Comparison of ENCODE assay signal across 14 cellular contexts in the genomic region with DNA sequence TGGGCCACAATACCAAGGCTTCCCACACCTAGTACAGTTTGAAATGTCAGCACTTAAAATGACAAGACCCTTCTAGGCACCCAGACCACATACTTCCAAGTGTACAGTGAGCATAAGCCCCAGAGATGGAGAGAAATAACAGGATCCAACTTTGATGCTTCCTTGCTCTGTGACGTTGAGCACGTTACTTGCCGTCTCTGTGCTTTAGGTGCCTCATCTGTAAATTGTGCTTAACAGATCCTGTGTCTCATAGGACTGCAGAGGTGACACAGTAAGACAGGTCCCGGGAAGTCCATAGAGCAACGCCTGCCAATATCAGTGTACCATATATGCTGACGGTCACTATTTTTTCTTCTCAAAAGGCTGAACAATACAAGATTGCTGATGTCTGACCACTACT. TPM values are rescaled to one million over a fixed set of nuclear protein-coding genes. Genes with fewer than 3 reads are reported as not detected.
DNase-seq lines count a peak whose midpoint lies in the region; ATAC-seq lines count a peak whose summit lies in the region.
"Had no signal": no experiment of that assay in that cellular context is flagged by ENCODE, and none has a peak within 500 bp of the region (broad histone marks: within the 10 kb centered on the region; RNA-seq: fewer than 3 reads in every experiment).

No MANE protein-coding gene starts in this region.

- H3K4me3 Mint-ChIP-seq in activated T-helper 17 cell treated with anti-CD3 and anti-CD28 coated beads, Interleukin-2, amount 50 U/mL, for 72 hours, result no peak overlapping the region
- H3K4me3 Mint-ChIP-seq in activated CD8-positive, alpha-beta memory T cell treated with anti-CD3 and anti-CD28 coated beads, Interleukin-2, amount 10 ng/mL, durations not matched to agents 7 days and 5 days, result no peak overlapping the region
- no peak overlapping the region for H3K4me3 Mint-ChIP-seq in activated naive CD8-positive, alpha-beta T cell treated with anti-CD3 and anti-CD28 coated beads for 36 hours
- H3K4me3 Mint-ChIP-seq: CD8-positive, alpha-beta T cell; stimulated activated memory B cell treated with anti-CD40 and anti-IgM and Interleukin-4, amounts not matched to agents 10 μg/mL and 1 μg/mL and 100 μg/mL, for 72 hours had no signal

- no peak for DNase-seq in GM23248
- no peak for DNase-seq in activated CD8-positive, alpha-beta memory T cell treated with anti-CD3 and anti-CD28 coated beads, Interleukin-2, amount 10 ng/mL, durations not matched to agents 7 days and 5 days
- no peak for DNase-seq in activated naive CD8-positive, alpha-beta T cell treated with anti-CD3 and anti-CD28 coated beads for 36 hours
- DNase-seq: CD8-positive, alpha-beta T cell; occipital lobe; stimulated activated CD4-positive, alpha-beta T cell treated with anti-CD3 and anti-CD28 coated beads, Interleukin-1b, Interleukin-23, amount 100 ng/mL, for 48 hours had no signal

- no peaks in the 10 kb centered on the region for H4K20me1 ChIP-seq in GM23248 (ENCODE audit: insufficient read depth)

- WGBS in GM23248 (ENCODE audit: low coverage in 1 of 2, low lambda C conversion rate in 2 of 2, missing lambda C conversion rate in 2 of 2), 2 experiments, result 89% methylated on average over 6 of the region's 6 CpGs

- H3K27me3 ChIP-seq in GM23248 (replicated peaks; ENCODE audit: insufficient read depth) (no peaks in the 10 kb centered on the region), iPS-18a (ENCODE audit: control insufficient read depth, insufficient read depth, low read length) (no peaks in the 10 kb centered on the region), skeletal muscle tissue (ENCODE audit: control insufficient read depth in 3 of 3, insufficient read depth in 3 of 3, low read length in 3 of 3) (no peaks in the 10 kb centered on the region)
- H3K27me3 ChIP-seq: adrenal gland had no signal

- H2AFZ ChIP-seq in GM23248, result no peak overlapping the region

- H3K4me1 ChIP-seq in GM23248 (ENCODE audit: insufficient read depth), result peaks cover 35% of the 10 kb centered on the region
- H3K4me1 ChIP-seq in iPS-18a (ENCODE audit: control insufficient read depth, low read depth, low read length), result peaks cover 83% of the 10 kb centered on the region
- H3K4me1 ChIP-seq in skeletal muscle tissue (ENCODE audit: control insufficient read depth in 3 of 3, insufficient read depth in 3 of 3, low read length in 3 of 3), result peaks cover 50 to 70% (median 53%) of the 10 kb centered on the region in 3 donors

- no peaks in the 10 kb centered on the region for H3K36me3 ChIP-seq in GM23248 (ENCODE audit: low read depth)
- H3K36me3 ChIP-seq in iPS-18a (ENCODE audit: control insufficient read depth, low read depth, low read length), result peaks cover 26% of the 10 kb centered on the region
- H3K36me3 ChIP-seq in skeletal muscle tissue (ENCODE audit: control insufficient read depth in 3 of 3, insufficient read depth in 3 of 3, low read length in 3 of 3), result no peaks in the 10 kb centered on the region
- H3K36me3 ChIP-seq: adrenal gland had no signal

- no peak for ATAC-seq in activated T-helper 17 cell treated with anti-CD3 and anti-CD28 coated beads, Interleukin-2, amount 50 U/mL, for 72 hours (replicated peaks)
- no peak for ATAC-seq in activated CD8-positive, alpha-beta memory T cell treated with anti-CD3 and anti-CD28 coated beads, Interleukin-2, amount 10 ng/mL, durations not matched to agents 7 days and 5 days
- ATAC-seq in HG02623 (IDR thresholded peaks at IDR 0.05; ENCODE audit: unreplicated experiment) (no peak), GM21723 (IDR thresholded peaks at IDR 0.05; ENCODE audit: unreplicated experiment) (no peak)
- ATAC-seq: CD8-positive, alpha-beta T cell; stimulated activated memory B cell treated with anti-CD40 and anti-IgM and Interleukin-4, amounts not matched to agents 10 μg/mL and 1 μg/mL and 100 μg/mL, for 72 hours had no signal

- in situ Hi-C loops in GM23248 (cut with MboI), result no loop called here

- H3K4me3 ChIP-seq in GM23248 (no peak overlapping the region), iPS-18a (ENCODE audit: low read length) (peak overlapping the region; percentile 56), skeletal muscle tissue (ENCODE audit: low read length in 3 of 3) (no peak overlapping the region)
- H3K4me3 ChIP-seq: adrenal gland had no signal

- H3K9ac ChIP-seq in GM23248 (no peak overlapping the region), iPS-18a (ENCODE audit: low read length) (no peak overlapping the region), skeletal muscle tissue (ENCODE audit: low read depth in 1 of 3, low read length in 3 of 3) (peak overlapping the region in 2 of 3 donors; percentile 1 to 11)

- peaks cover 78% of the 10 kb centered on the region for H3K36me3 Mint-ChIP-seq in activated T-helper 17 cell treated with anti-CD3 and anti-CD28 coated beads, Interleukin-2, amount 50 U/mL, for 72 hours (ENCODE audit: low read depth)
- no peaks in the 10 kb centered on the region for H3K36me3 Mint-ChIP-seq in activated CD8-positive, alpha-beta memory T cell treated with anti-CD3 and anti-CD28 coated beads, Interleukin-2, amount 10 ng/mL, durations not matched to agents 7 days and 5 days
- no peaks in the 10 kb centered on the region for H3K36me3 Mint-ChIP-seq in activated naive CD8-positive, alpha-beta T cell treated with anti-CD3 and anti-CD28 coated beads for 36 hours
- H3K36me3 Mint-ChIP-seq: stimulated activated memory B cell treated with anti-CD40 and anti-IgM and Interleukin-4, amounts not matched to agents 10 μg/mL and 1 μg/mL and 100 μg/mL, for 72 hours had no signal

- no peak overlapping the region for H3K27ac ChIP-seq in GM23248
- H3K27ac ChIP-seq in iPS-18a (ENCODE audit: low read length), result peak overlapping the region; percentile 70
- peak overlapping the region; percentile 86 for H3K27ac ChIP-seq in skeletal muscle tissue (ENCODE audit: low read depth, low read length)
- H3K27ac ChIP-seq: HL-60 had no signal

- H3K9me2 ChIP-seq in GM23248 (ENCODE audit: insufficient read depth), result no peaks in the 10 kb centered on the region

- CTCF ChIA-PET in activated CD8-positive, alpha-beta memory T cell treated with anti-CD3 and anti-CD28 coated beads, Interleukin-2, amount 10 ng/mL, durations not matched to agents 7 days and 5 days (lab: Charles Lee), result no interaction called here

- peak overlapping the region; percentile 17 for H3K27ac Mint-ChIP-seq in activated T-helper 17 cell treated with anti-CD3 and anti-CD28 coated beads, Interleukin-2, amount 50 U/mL, for 72 hours
- H3K27ac Mint-ChIP-seq in activated CD8-positive, alpha-beta memory T cell treated with anti-CD3 and anti-CD28 coated beads, Interleukin-2, amount 10 ng/mL, durations not matched to agents 7 days and 5 days, result no peak overlapping the region
- H3K27ac Mint-ChIP-seq in activated naive CD8-positive, alpha-beta T cell treated with anti-CD3 and anti-CD28 coated beads for 36 hours, result no peak overlapping the region
- H3K27ac Mint-ChIP-seq: stimulated activated memory B cell treated with anti-CD40 and anti-IgM and Interleukin-4, amounts not matched to agents 10 μg/mL and 1 μg/mL and 100 μg/mL, for 72 hours had no signal

- H3K4me2 ChIP-seq in GM23248 (ENCODE audit: unreplicated experiment), result peak overlapping the region; percentile 60

- H3K9me3 Mint-ChIP-seq in activated T-helper 17 cell treated with anti-CD3 and anti-CD28 coated beads, Interleukin-2, amount 50 U/mL, for 72 hours, result no peaks in the 10 kb centered on the region
- no peaks in the 10 kb centered on the region for H3K9me3 Mint-ChIP-seq in activated CD8-positive, alpha-beta memory T cell treated with anti-CD3 and anti-CD28 coated beads, Interleukin-2, amount 10 ng/mL, durations not matched to agents 7 days and 5 days (ENCODE audit: low read depth)
- H3K9me3 Mint-ChIP-seq in activated naive CD8-positive, alpha-beta T cell treated with anti-CD3 and anti-CD28 coated beads for 36 hours, result no peaks in the 10 kb centered on the region
- H3K9me3 Mint-ChIP-seq: CD8-positive, alpha-beta T cell; stimulated activated memory B cell treated with anti-CD40 and anti-IgM and Interleukin-4, amounts not matched to agents 10 μg/mL and 1 μg/mL and 100 μg/mL, for 72 hours had no signal

- no peaks in the 10 kb centered on the region for H3K9me3 ChIP-seq in GM23248 (ENCODE audit: low read depth)
- H3K9me3 ChIP-seq in iPS-18a (ENCODE audit: control insufficient read depth, low read depth, low read length), result no peaks in the 10 kb centered on the region
- no peaks in the 10 kb centered on the region for H3K9me3 ChIP-seq in skeletal muscle tissue (ENCODE audit: control insufficient read depth in 3 of 3, low read length in 3 of 3)
- H3K9me3 ChIP-seq: adrenal gland had no signal

- no peaks in the 10 kb centered on the region for H3K79me2 ChIP-seq in GM23248 (ENCODE audit: insufficient read depth)

- H3F3A ChIP-seq in GM23248 (ENCODE audit: insufficient read depth), result peaks cover 18% of the 10 kb centered on the region; the same call in 1 of the 2 replicates

- H3K4me1 Mint-ChIP-seq in activated T-helper 17 cell treated with anti-CD3 and anti-CD28 coated beads, Interleukin-2, amount 50 U/mL, for 72 hours, result peaks cover 38% of the 10 kb centered on the region
- H3K4me1 Mint-ChIP-seq in activated CD8-positive, alpha-beta memory T cell treated with anti-CD3 and anti-CD28 coated beads, Interleukin-2, amount 10 ng/mL, durations not matched to agents 7 days and 5 days, result peaks cover 19% of the 10 kb centered on the region
- H3K4me1 Mint-ChIP-seq in activated naive CD8-positive, alpha-beta T cell treated with anti-CD3 and anti-CD28 coated beads for 36 hours, result peaks cover 9% of the 10 kb centered on the region

- H3K27me3 Mint-ChIP-seq in activated T-helper 17 cell treated with anti-CD3 and anti-CD28 coated beads, Interleukin-2, amount 50 U/mL, for 72 hours, result no peaks in the 10 kb centered on the region
- H3K27me3 Mint-ChIP-seq in activated CD8-positive, alpha-beta memory T cell treated with anti-CD3 and anti-CD28 coated beads, Interleukin-2, amount 10 ng/mL, durations not matched to agents 7 days and 5 days, result no peaks in the 10 kb centered on the region
- peaks cover 4% of the 10 kb centered on the region for H3K27me3 Mint-ChIP-seq in activated naive CD8-positive, alpha-beta T cell treated with anti-CD3 and anti-CD28 coated beads for 36 hours
- H3K27me3 Mint-ChIP-seq: stimulated activated memory B cell treated with anti-CD40 and anti-IgM and Interleukin-4, amounts not matched to agents 10 μg/mL and 1 μg/mL and 100 μg/mL, for 72 hours had no signal

RNA-seq across cellular contexts. Expression of a gene that starts 59.1 kb away (rescaled TPM):
- total RNA-seq in GM23248 (2014; rRNA removed; shearing (Covaris generic)), result 6.5 and 10.0 TPM in 2 replicates
- 2.8 and 3.1 TPM in 2 replicates for polyA plus RNA-seq in GM23248 (2016; fragmentation: Nextera tagmentation; extraction: Ambion mirVana)
- total RNA-seq in activated T-helper 17 cell treated with anti-CD3 and anti-CD28 coated beads, Interleukin-2, amount 50 U/mL, for 72 hours, result 10 to 100 TPM; 43.3 to 54.1 TPM
- 135 TPM for total RNA-seq in skeletal muscle tissue
- total RNA-seq in activated CD8-positive, alpha-beta memory T cell treated with anti-CD3 and anti-CD28 coated beads, Interleukin-2, amount 10 ng/mL, durations not matched to agents 7 days and 5 days, result 10 to 100 TPM; 21.0 to 31.6 TPM
- 1 to 10 TPM; 8.2 to 8.5 TPM for total RNA-seq in activated naive CD8-positive, alpha-beta T cell treated with anti-CD3 and anti-CD28 coated beads for 36 hours

Comparison
In these comparisons a context has a peak if more than half of its experiments do, and no peak if none do; other contexts are left out.
1. H3K9ac ChIP-seq: peak in skeletal muscle tissue (2 of 3); none in GM23248 (single experiment) and iPS-18a (single experiment).